8 cellular contexts compared by ENCODE assay signal in the genomic region with DNA sequence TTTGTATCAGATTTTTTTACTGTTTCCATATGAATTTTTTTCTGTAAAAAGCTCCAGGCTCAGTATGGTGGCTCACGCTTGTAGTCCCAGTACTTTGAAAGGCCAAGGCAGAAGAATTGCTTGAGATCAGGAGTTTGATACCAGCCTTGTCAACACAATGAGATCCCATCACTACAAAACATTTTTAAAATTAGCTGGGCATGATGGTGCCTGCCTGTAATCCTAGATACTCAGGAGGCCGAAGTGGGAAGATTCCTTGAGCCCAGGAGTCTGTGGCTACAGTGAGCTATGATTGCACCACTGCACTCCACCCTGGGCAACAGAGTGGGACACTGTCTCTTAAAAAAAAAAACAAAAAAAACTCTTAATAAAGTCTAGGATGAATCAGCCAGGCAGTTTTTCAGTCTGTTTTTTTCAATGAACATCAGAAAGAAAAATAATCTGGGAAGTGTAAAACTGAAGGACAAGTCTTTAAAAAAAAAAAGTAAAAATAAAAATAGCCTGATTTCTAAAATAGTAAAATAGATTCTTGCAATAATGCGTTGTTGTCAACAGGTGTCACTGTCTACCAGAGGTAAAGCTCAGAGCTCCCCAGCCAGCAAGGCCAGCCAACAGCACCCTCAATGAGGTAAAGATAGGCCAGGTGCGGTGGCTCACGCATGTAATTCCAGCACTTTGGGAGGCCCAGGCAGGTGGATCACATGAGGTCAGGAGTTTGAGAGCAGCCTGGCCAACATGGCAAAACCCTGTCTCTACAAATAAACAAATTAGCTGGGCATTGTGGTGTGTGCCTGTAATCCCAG. TPM values are rescaled to one million over a fixed set of nuclear protein-coding genes. Genes with fewer than 3 reads are reported as not detected.
DNase-seq lines count a peak whose midpoint lies in the region; ATAC-seq and TF ChIP-seq lines count a peak whose summit lies in the region.

No MANE protein-coding gene starts in this region.

- peaks cover 7% of the 10 kb centered on the region for H3K4me1 Mint-ChIP-seq in central memory CD8-positive, alpha-beta T cell

- peak; percentile 49 for DNase-seq in Ammon's horn (ENCODE audit: low spot score)
- DNase-seq in NCI-H1105 treated with DMSO at 0.1 percent for 48 hours (lab: John Stamatoyannopoulos, UW): peak; percentile 74
- DNase-seq in central memory CD8-positive, alpha-beta T cell (ENCODE audit: low spot score in 2 of 2): peak in 1 of 2 donors; percentile 26
- DNase-seq in left colon: peak; percentile 39 to 47
- DNase-seq in stimulated activated CD8-positive, alpha-beta memory T cell treated with anti-CD3 and anti-CD28 coated beads, Interleukin-4, amount 100 ng/mL, for 48 hours: peak; percentile 58

- peaks cover 26% of the 10 kb centered on the region for H3K27me3 Mint-ChIP-seq in central memory CD8-positive, alpha-beta T cell

- no peak overlapping the region for H3K27ac Mint-ChIP-seq in central memory CD8-positive, alpha-beta T cell (ENCODE audit: low read depth)

- H3K9me3 Mint-ChIP-seq in central memory CD8-positive, alpha-beta T cell: no peaks in the 10 kb centered on the region

- no peaks in the 10 kb centered on the region for H3K36me3 Mint-ChIP-seq in central memory CD8-positive, alpha-beta T cell (ENCODE audit: insufficient read depth)

- ATAC-seq in GM19351 (IDR thresholded peaks at IDR 0.05; ENCODE audit: unreplicated experiment): peak; percentile 67
- peak; percentile 64 for ATAC-seq in central memory CD8-positive, alpha-beta T cell (replicated peaks; ENCODE audit: extremely low read depth, poor library complexity, severe bottlenecking)
- ATAC-seq in left colon: peak; percentile 75
- no peak for ATAC-seq in HG02981 (IDR thresholded peaks at IDR 0.05; ENCODE audit: unreplicated experiment)

- TF ChIP-seq CTCF in WI38 (IDR thresholded peaks at IDR 0.05; ENCODE audit: low read depth, low read length): peak; percentile 53

- intact Hi-C loops in left colon (cut with DNase I, micrococcal nuclease): loop anchor here in 1 of 2 donors (5.0 to 10.0 kb wide), 2 partner anchors 110 to 232 kb away; no protein-coding TSS in a partner anchor

- no peak overlapping the region for H3K4me3 Mint-ChIP-seq in central memory CD8-positive, alpha-beta T cell

- H3K4me3 ChIP-seq in WI38 (ENCODE audit: low read depth, low read length): no peak overlapping the region

RNA-seq across cellular contexts. Expression of a gene that starts 9.3 kb away (rescaled TPM):
- total RNA-seq in left colon: 10 to 100 TPM; 43.7 to 46.7 TPM

RNA-seq across cellular contexts. Expression of a gene that starts 25.7 kb away (rescaled TPM):
- total RNA-seq in left colon: 10 to 100 TPM; 73.7 to 77.5 TPM
